Comparison of ENCODE assay signal across 8 cellular contexts in the genomic region with DNA sequence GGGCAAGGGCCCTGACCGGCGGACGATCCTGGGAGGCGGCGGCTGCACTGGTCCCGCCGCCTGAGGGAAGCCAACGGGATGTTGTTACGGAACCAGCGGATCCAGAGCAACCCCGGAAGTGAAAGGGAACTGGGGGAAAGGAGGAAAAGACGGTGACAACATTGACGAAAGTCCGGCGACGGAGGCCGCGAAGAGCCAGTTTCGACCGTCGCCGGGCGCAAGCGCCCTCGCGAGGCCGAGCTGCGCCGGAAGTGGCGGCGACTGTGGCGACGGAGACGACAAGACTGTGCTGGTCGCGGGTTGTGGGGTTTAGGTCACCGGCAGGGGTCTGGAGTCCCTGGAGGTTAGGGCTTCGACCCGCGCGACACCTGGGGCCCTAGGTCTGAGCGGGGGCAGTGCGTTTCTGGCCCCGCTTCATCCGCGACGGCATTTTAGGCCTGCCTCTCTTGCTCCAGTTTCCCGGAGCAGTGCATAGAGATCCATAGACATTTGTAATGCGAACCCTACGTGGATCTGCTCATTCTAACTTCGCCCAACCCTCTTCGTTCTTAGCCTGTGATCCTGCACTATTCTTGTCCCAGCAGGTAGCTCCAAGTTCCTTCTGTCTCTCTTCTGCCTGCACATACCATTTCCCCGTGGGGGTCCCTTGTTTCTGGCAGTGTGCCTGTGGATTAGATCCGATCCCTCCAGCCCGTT. TPM values are rescaled to one million over a fixed set of nuclear protein-coding genes. Genes with fewer than 3 reads are reported as not detected.
DNase-seq lines count a peak whose midpoint lies in the region; ATAC-seq and TF ChIP-seq lines count a peak whose summit lies in the region.

A gene (minus strand): TSS at position 120 of the 696 bp plus-strand sequence. CDS start 138 bp downstream, outside the sequence.

- DNase-seq in GM19238 (ENCODE audit: insufficient read length, low spot score) (peak; percentile 85), NCI-H510A treated with DMSO at 0.1 percent for 48 hours (lab: John Stamatoyannopoulos, UW) (peak; percentile 52), dedifferentiated amniotic fluid mesenchymal stem cell (ENCODE audit: extremely low spot score) (peak; percentile 87), left lung (peak; percentile 93 to 97)
- DNase-seq in activated CD4-positive, alpha-beta T cell treated with anti-CD3 and anti-CD28 coated beads, Interleukin-2, amount 10 ng/mL, durations not matched to agents 24 days and 14 days = peak; percentile 95
- peak; percentile 70 to 75 for DNase-seq in stimulated activated CD4-positive, alpha-beta T cell treated with anti-CD3 and anti-CD28 coated beads, Interleukin-2, amount 100 ng/mL, for 48 hours

- peak within 1 kb of the TSS; percentile 92 for H3K9ac ChIP-seq in BLaER1

- peak in 1 of 2 donors; percentile 37 for TF ChIP-seq CTCF in left lung (IDR thresholded peaks at IDR 0.05)

- H3K4me1 Mint-ChIP-seq in activated CD4-positive, alpha-beta T cell treated with anti-CD3 and anti-CD28 coated beads, Interleukin-2, amount 10 ng/mL, durations not matched to agents 24 days and 14 days = peaks cover 13% of the 10 kb centered on the region

- H3K4me3 ChIP-seq in BLaER1 (peak within 1 kb of the TSS; percentile 92), left lung (peak within 1 kb of the TSS; percentile 75 to 79)

- intact Hi-C loops in activated CD4-positive, alpha-beta T cell treated with anti-CD3 and anti-CD28 coated beads, Interleukin-2, amount 10 ng/mL, durations not matched to agents 24 days and 14 days (cut with micrococcal nuclease) = loop anchor here (1.0 to 2.0 kb wide), 3 partner anchors 27 to 1375 kb away; a partner anchor contains a TSS
- intact Hi-C loops in left lung (cut with DNase I) = no loop called here

- no peaks in the 10 kb centered on the region for H3K9me3 Mint-ChIP-seq in activated CD4-positive, alpha-beta T cell treated with anti-CD3 and anti-CD28 coated beads, Interleukin-2, amount 10 ng/mL, durations not matched to agents 24 days and 14 days

- H4K20me1 ChIP-seq in BLaER1 = peaks cover 47% of the 10 kb centered on the region

- H3K9me3 ChIP-seq in BLaER1 (no peaks in the 10 kb centered on the region), left lung (no peaks in the 10 kb centered on the region)

- H3K27me3 ChIP-seq in BLaER1 (no peaks in the 10 kb centered on the region), left lung (no peaks in the 10 kb centered on the region)

- H3K27ac ChIP-seq in BLaER1 = peak within 1 kb of the TSS; percentile 95
- H3K27ac ChIP-seq in left lung = peak within 1 kb of the TSS; percentile 89 to 95

- peaks cover 8% of the 10 kb centered on the region for H3K36me3 ChIP-seq in BLaER1
- no peaks in the 10 kb centered on the region for H3K36me3 ChIP-seq in left lung

- H3K4me2 ChIP-seq in BLaER1 = peak within 1 kb of the TSS; percentile 94

- peaks cover 4% of the 10 kb centered on the region for H3K36me3 Mint-ChIP-seq in activated CD4-positive, alpha-beta T cell treated with anti-CD3 and anti-CD28 coated beads, Interleukin-2, amount 10 ng/mL, durations not matched to agents 24 days and 14 days (ENCODE audit: low read depth)

- peak; percentile 90 for ATAC-seq in HG03442 (IDR thresholded peaks at IDR 0.05; ENCODE audit: unreplicated experiment)
- ATAC-seq in left lung = peak; percentile 98

- peak within 1 kb of the TSS; percentile 97 for H3K4me3 Mint-ChIP-seq in activated CD4-positive, alpha-beta T cell treated with anti-CD3 and anti-CD28 coated beads, Interleukin-2, amount 10 ng/mL, durations not matched to agents 24 days and 14 days

- no peaks in the 10 kb centered on the region for H3K27me3 Mint-ChIP-seq in activated CD4-positive, alpha-beta T cell treated with anti-CD3 and anti-CD28 coated beads, Interleukin-2, amount 10 ng/mL, durations not matched to agents 24 days and 14 days

- H3K4me1 ChIP-seq in BLaER1 = peaks cover 27% of the 10 kb centered on the region
- H3K4me1 ChIP-seq in left lung = peaks cover 11 to 33% of the 10 kb centered on the region in 2 donors

- H3K27ac Mint-ChIP-seq in activated CD4-positive, alpha-beta T cell treated with anti-CD3 and anti-CD28 coated beads, Interleukin-2, amount 10 ng/mL, durations not matched to agents 24 days and 14 days = peak within 1 kb of the TSS; percentile 99

RNA-seq across cellular contexts. Expression of the gene that starts here (rescaled TPM):
- total RNA-seq in activated CD4-positive, alpha-beta T cell treated with anti-CD3 and anti-CD28 coated beads, Interleukin-2, amount 10 ng/mL, durations not matched to agents 24 days and 14 days = 38.3 and 41.0 TPM in 2 replicates
- 10 to 100 TPM; 25.9 to 33.8 TPM for total RNA-seq in left lung

Comparison
In these comparisons a context has a peak if more than half of its experiments do, and no peak if none do; other contexts are left out.
1. Peak in every context shown above with its lines: DNase-seq, ATAC-seq, H3K4me3 ChIP-seq and H3K27ac ChIP-seq.